ENCODE assay signal across 22 cellular contexts in the genomic region with DNA sequence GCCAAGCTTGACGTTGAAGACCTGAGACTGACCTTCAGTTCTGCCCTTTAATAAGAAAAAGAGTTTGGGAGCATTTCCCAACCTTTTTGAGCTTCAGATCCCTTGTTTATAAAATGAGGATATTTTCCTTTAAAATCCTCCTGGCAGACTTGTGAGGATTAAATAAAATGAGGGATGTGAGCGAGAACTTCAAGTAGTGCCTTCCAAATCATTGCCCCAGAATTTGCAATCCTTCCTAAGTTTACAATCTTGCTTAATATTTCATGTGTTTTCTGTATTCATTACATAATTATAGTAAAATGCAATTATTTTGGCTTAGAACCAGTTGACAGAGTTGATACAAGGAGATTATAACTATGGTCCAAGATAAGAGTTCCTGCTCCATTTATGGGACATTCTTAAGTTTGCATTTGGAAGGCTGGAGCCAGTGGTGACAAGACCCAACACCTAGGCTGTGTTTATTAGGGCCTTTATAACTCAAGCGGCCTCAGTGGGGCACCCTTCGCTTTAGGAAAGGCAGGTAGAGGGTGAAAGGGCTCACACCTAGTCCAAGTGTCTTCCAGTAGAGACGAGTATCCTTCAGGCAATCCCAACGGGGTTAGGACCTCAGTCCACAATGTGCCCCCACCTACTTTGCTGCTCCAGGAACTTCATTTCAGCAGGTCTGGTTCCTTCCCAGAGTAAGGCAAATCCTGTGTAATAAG.
DNase-seq lines count a peak whose midpoint lies in the region; TF ChIP-seq lines count a peak whose summit lies in the region.
"Had no signal": no experiment of that assay in that cellular context is flagged by ENCODE, and none has a peak within 500 bp of the region (broad histone marks: within the 10 kb centered on the region; RNA-seq: fewer than 3 reads in every experiment).

No MANE protein-coding gene starts in this region.

- no peaks in the 10 kb centered on the region for H3K27me3 ChIP-seq in mesendoderm (ENCODE audit: insufficient read depth, low read length, poor library complexity)
- H3K27me3 ChIP-seq: BLaER1, brain microvascular endothelial cell, gastroesophageal sphincter, left lung, vagina had no signal

- H3K4me3 Mint-ChIP-seq in chondrocyte (ENCODE audit: unreplicated experiment) (no peak overlapping the region), endothelial cell (ENCODE audit: unreplicated experiment) (no peak overlapping the region)
- H3K4me3 Mint-ChIP-seq: activated CD4-positive, alpha-beta T cell treated with anti-CD3 and anti-CD28 coated beads, Interleukin-2, amount 10 ng/mL, durations not matched to agents 24 days and 14 days; T-cell had no signal

- no peaks in the 10 kb centered on the region for H3K36me3 ChIP-seq in mesendoderm (ENCODE audit: control insufficient read depth, insufficient read depth, low read length)
- H3K36me3 ChIP-seq: BLaER1, brain microvascular endothelial cell, gastroesophageal sphincter, left lung, vagina had no signal

- H3K36me3 Mint-ChIP-seq in chondrocyte (ENCODE audit: low read depth) (no peaks in the 10 kb centered on the region), endothelial cell (ENCODE audit: low read depth, unreplicated experiment) (no peaks in the 10 kb centered on the region)
- H3K36me3 Mint-ChIP-seq: T-cell had no signal

- H3K4me1 ChIP-seq in mesendoderm (ENCODE audit: control insufficient read depth, low read depth, low read length), result no peaks in the 10 kb centered on the region
- H3K4me1 ChIP-seq: A549, BLaER1, left lung, vagina had no signal

- peaks cover 2% of the 10 kb centered on the region for H3K27me3 Mint-ChIP-seq in chondrocyte (ENCODE audit: low read depth)
- no peaks in the 10 kb centered on the region for H3K27me3 Mint-ChIP-seq in endothelial cell (ENCODE audit: unreplicated experiment)
- H3K27me3 Mint-ChIP-seq: activated CD4-positive, alpha-beta T cell treated with anti-CD3 and anti-CD28 coated beads, Interleukin-2, amount 10 ng/mL, durations not matched to agents 24 days and 14 days; T-cell had no signal

- no peak overlapping the region for H2AK5ac ChIP-seq in mesendoderm (ENCODE audit: low read length)

- H3K4ac ChIP-seq in mesendoderm (ENCODE audit: low read depth, low read length), result no peak overlapping the region

- H3K9me3 Mint-ChIP-seq in chondrocyte (ENCODE audit: low read depth) (peaks cover 3% of the 10 kb centered on the region), endothelial cell (ENCODE audit: unreplicated experiment) (no peaks in the 10 kb centered on the region)
- H3K9me3 Mint-ChIP-seq: activated CD4-positive, alpha-beta T cell treated with anti-CD3 and anti-CD28 coated beads, Interleukin-2, amount 10 ng/mL, durations not matched to agents 24 days and 14 days; activated T-helper 2 cell treated with anti-CD3 and anti-CD28 coated beads, Interferon-gamma antibody, Interleukin-2, Interleukin-4, amounts not matched to agents 10 μg/mL and 5 μg/mL and 100 μg/mL, durations not matched to agents 14 hours and 24 hours and 36 hours had no signal

- no peak overlapping the region for H2BK15ac ChIP-seq in mesendoderm (replicated peaks; ENCODE audit: low read depth)

- H3K4me2 ChIP-seq in mesendoderm (ENCODE audit: low read length), result no peak overlapping the region
- H3K4me2 ChIP-seq: A549, BLaER1 had no signal

- H3K79me2 ChIP-seq in mesendoderm (ENCODE audit: control insufficient read depth, insufficient read depth, low read length), result no peaks in the 10 kb centered on the region

- no peaks in the 10 kb centered on the region for H3K79me1 ChIP-seq in mesendoderm (ENCODE audit: low read length)

- TF ChIP-seq CTCF in LNCAP (IDR thresholded peaks at IDR 0.05), result peak; percentile 20; the same call in 1 of the 2 replicates
- TF ChIP-seq CTCF in chondrocyte (IDR thresholded peaks at IDR 0.05), result peak; percentile 8
- no peak for TF ChIP-seq CTCF in endothelial cell (IDR thresholded peaks at IDR 0.05; ENCODE audit: unreplicated experiment)

- H3K27ac ChIP-seq in mesendoderm (ENCODE audit: low read depth, low read length), result no peak overlapping the region
- H3K27ac ChIP-seq: A549, BLaER1, brain microvascular endothelial cell, left lung, RWPE1, vagina had no signal

- no peak overlapping the region for H4K5ac ChIP-seq in mesendoderm (ENCODE audit: low read length)

- no peak overlapping the region for H2BK5ac ChIP-seq in mesendoderm (ENCODE audit: low read length)

- WGBS in mesendoderm (ENCODE audit: extremely low coverage, insufficient coverage, low lambda C conversion rate), result no CpG with 5 or more reads among the region's 6 CpGs

- H3K27ac Mint-ChIP-seq in chondrocyte (ENCODE audit: unreplicated experiment), result no peak overlapping the region
- no peak overlapping the region for H3K27ac Mint-ChIP-seq in endothelial cell (ENCODE audit: unreplicated experiment)
- H3K27ac Mint-ChIP-seq: activated CD4-positive, alpha-beta T cell treated with anti-CD3 and anti-CD28 coated beads, Interleukin-2, amount 10 ng/mL, durations not matched to agents 24 days and 14 days; activated T-helper 2 cell treated with anti-CD3 and anti-CD28 coated beads, Interferon-gamma antibody, Interleukin-2, Interleukin-4, amounts not matched to agents 10 μg/mL and 5 μg/mL and 100 μg/mL, durations not matched to agents 14 hours and 24 hours and 36 hours; T-cell had no signal

- H3K18ac ChIP-seq in mesendoderm (ENCODE audit: low read length), result no peak overlapping the region

- DNase-seq in NCI-H82 (lab: John Stamatoyannopoulos, UW), result peak; percentile 17
- DNase-seq in NCI-H82 treated with DMSO at 0.1 percent for 48 hours (lab: John Stamatoyannopoulos, UW; ENCODE audit: unreplicated experiment), result no peak
- DNase-seq in chondrocyte (ENCODE audit: low spot score), result no peak
- DNase-seq in mesendoderm, result peak; percentile 60
- DNase-seq in endothelial cell (ENCODE audit: low spot score), result no peak
- DNase-seq in occipital lobe (lab: John Stamatoyannopoulos, UW), result no peak
- DNase-seq in nucleus accumbens (lab: John Stamatoyannopoulos, UW), result no peak
- DNase-seq: activated CD4-positive, alpha-beta T cell treated with anti-CD3 and anti-CD28 coated beads, Interleukin-2, amount 10 ng/mL, durations not matched to agents 24 days and 14 days; brain microvascular endothelial cell; dermis blood vessel endothelial cell; Kasumi-1; left lung; NCI-H1436; stimulated activated CD4-positive, alpha-beta T cell treated with anti-CD3 and anti-CD28 coated beads, Interleukin-4, amount 100 ng/mL, for 4 hours; T-cell had no signal

- H3K9ac ChIP-seq in mesendoderm (ENCODE audit: low read length), result no peak overlapping the region
- H3K9ac ChIP-seq: BLaER1 had no signal

- H3K4me3 ChIP-seq in mesendoderm (ENCODE audit: low read length), result no peak overlapping the region
- H3K4me3 ChIP-seq: A549, BLaER1, gastroesophageal sphincter, left lung, vagina had no signal

- H3K4me1 Mint-ChIP-seq in chondrocyte (ENCODE audit: low read depth) (peaks cover 5% of the 10 kb centered on the region), endothelial cell (ENCODE audit: unreplicated experiment) (no peaks in the 10 kb centered on the region)
- H3K4me1 Mint-ChIP-seq: activated CD4-positive, alpha-beta T cell treated with anti-CD3 and anti-CD28 coated beads, Interleukin-2, amount 10 ng/mL, durations not matched to agents 24 days and 14 days; T-cell had no signal

- H4K8ac ChIP-seq in mesendoderm (ENCODE audit: low read depth, low read length), result no peak overlapping the region

- H2BK120ac ChIP-seq in mesendoderm (ENCODE audit: low read depth, low read length), result no peak overlapping the region

- H3K56ac ChIP-seq in mesendoderm (ENCODE audit: low read length), result no peak overlapping the region

- no peak overlapping the region for H3K23ac ChIP-seq in mesendoderm (ENCODE audit: low read length)

Comparison
In these comparisons a context has a peak if more than half of its experiments do, and no peak if none do; other contexts are left out.
1. DNase-seq: peak in NCI-H82 (single experiment) and mesendoderm (single experiment); none in NCI-H82 treated with DMSO at 0.1 percent for 48 hours (single experiment), chondrocyte (single experiment), endothelial cell (single experiment), occipital lobe (single experiment) and nucleus accumbens (0 of 56).